In genomic region chr3:196192036-196193001, GRCh38 we compare ENCODE assay signal across 8 cellular contexts. TPM values are rescaled to one million over a fixed set of nuclear protein-coding genes. Genes with fewer than 3 reads are reported as not detected.
DNase-seq lines count a peak whose midpoint lies in the region; ATAC-seq, FAIRE-seq and TF ChIP-seq lines count a peak whose summit lies in the region.

No MANE protein-coding gene starts in this region.

- H3K36me3 Mint-ChIP-seq in CD8-positive, alpha-beta memory T cell, result no peaks in the 10 kb centered on the region

- intact Hi-C loops in pancreas (cut with DNase I), result loop anchor here in 1 of 3 donors (10.0 kb wide), 1 partner anchor 118 kb away; no protein-coding TSS in a partner anchor

- H3K4me3 Mint-ChIP-seq in CD8-positive, alpha-beta memory T cell, result peak overlapping the region in 5 of 7 donors; percentile 58 to 84 (median 73)

- 72 to 76% methylated on average over 24 of the region's 24 CpGs for WGBS in pancreas, 2 donors

- no peak for FAIRE-seq in pancreas (lab: Jason Lieb, UNC)

- H3K9me3 Mint-ChIP-seq in CD8-positive, alpha-beta memory T cell, result no peaks in the 10 kb centered on the region

- DNase-seq in CD8-positive, alpha-beta memory T cell, result peak; percentile 22 to 74 (median 43)
- peak; percentile 79 for DNase-seq in SKM-1 (lab: John Stamatoyannopoulos, UW; ENCODE audit: unreplicated experiment)
- no peak for DNase-seq in choroid plexus epithelial cell (ENCODE audit: low read depth)
- DNase-seq in pancreas, result no peak
- no peak for DNase-seq in AG08395 (ENCODE audit: low spot score)
- no peak for DNase-seq in NCI-H146 treated with DMSO at 0.1 percent for 48 hours (lab: John Stamatoyannopoulos, UW; ENCODE audit: unreplicated experiment)
- DNase-seq in glomerular visceral epithelial cell (ENCODE audit: extremely low spot score), result no peak

- ATAC-seq in GM21723 (IDR thresholded peaks at IDR 0.05; ENCODE audit: unreplicated experiment) (peak; percentile 45), pancreas (peak in 3 of 4 donors; percentile 18 to 57 (median 39))

- POLR2A ChIA-PET in CD8-positive, alpha-beta memory T cell (lab: Charles Lee), result interaction anchor here (0.6 to 4.0 kb wide), 5 partner anchors 9 to 240 kb away, joined by 3 to 18 read pairs (median 5); partner anchors contain the start of gene UBXN7

- no peaks in the 10 kb centered on the region for H3K36me3 ChIP-seq in CD8-positive, alpha-beta memory T cell (ENCODE audit: insufficient read depth, low read length)
- no peaks in the 10 kb centered on the region for H3K36me3 ChIP-seq in pancreas

- H3K27me3 ChIP-seq in CD8-positive, alpha-beta memory T cell (ENCODE audit: insufficient read depth, low read length, poor library complexity, severe bottlenecking), result no peaks in the 10 kb centered on the region
- H3K27me3 ChIP-seq in pancreas, result no peaks in the 10 kb centered on the region

- CTCF ChIA-PET in CD8-positive, alpha-beta memory T cell (lab: Charles Lee), result interaction anchor here (1.0 to 11.8 kb wide), 4 partner anchors 9 to 121 kb away, joined by 3 to 263 read pairs (median 10); no protein-coding TSS in a partner anchor

- TF ChIP-seq CTCF in choroid plexus epithelial cell (conservative IDR thresholded peaks at IDR 0.05; ENCODE audit: low read depth, low read length), result peak; percentile 34
- TF ChIP-seq CTCF in pancreas (IDR thresholded peaks at IDR 0.05), result no peak

- H3K4me3 ChIP-seq in CD8-positive, alpha-beta memory T cell (ENCODE audit: low read length), result peak overlapping the region; percentile 0
- H3K4me3 ChIP-seq in choroid plexus epithelial cell (ENCODE audit: low read depth, low read length), result no peak overlapping the region
- no peak overlapping the region for H3K4me3 ChIP-seq in pancreas

- H3K27me3 Mint-ChIP-seq in CD8-positive, alpha-beta memory T cell, result peaks cover 0 to 2% of the 10 kb centered on the region in 2 donors

- H3K27ac ChIP-seq in CD8-positive, alpha-beta memory T cell (ENCODE audit: low read depth, low read length), result peak overlapping the region; percentile 68
- H3K27ac ChIP-seq in pancreas, result peak overlapping the region in 3 of 4 donors; percentile 52 to 82 (median 74)

- H3K4me1 Mint-ChIP-seq in CD8-positive, alpha-beta memory T cell, result peaks cover 16 to 44% (median 37%) of the 10 kb centered on the region in 3 donors

- no peaks in the 10 kb centered on the region for H3K9me3 ChIP-seq in CD8-positive, alpha-beta memory T cell (ENCODE audit: low read length)
- no peaks in the 10 kb centered on the region for H3K9me3 ChIP-seq in pancreas

- peak overlapping the region; percentile 83 to 98 (median 92) for H3K27ac Mint-ChIP-seq in CD8-positive, alpha-beta memory T cell

- peaks cover 26% of the 10 kb centered on the region for H3K4me1 ChIP-seq in CD8-positive, alpha-beta memory T cell (ENCODE audit: insufficient read depth, low read length)
- H3K4me1 ChIP-seq in pancreas, result peaks cover 0 to 20% (median 12%) of the 10 kb centered on the region in 3 donors

RNA-seq across cellular contexts. Expression of gene ZDHHC19, which starts 18.9 kb away (rescaled TPM):
- not detected for total RNA-seq in CD8-positive, alpha-beta memory T cell
- not detected for polyA plus RNA-seq in CD8-positive, alpha-beta memory T cell
- under 1 TPM in 2 of 6 donors, not detected in 4; 0.17 to 0.21 TPM for total RNA-seq in pancreas
- not detected for polyA plus RNA-seq in pancreas

RNA-seq across cellular contexts. Expression of gene SLC51A, which starts 24.0 kb away (rescaled TPM):
- not detected for total RNA-seq in CD8-positive, alpha-beta memory T cell
- 1.1 TPM for polyA plus RNA-seq in CD8-positive, alpha-beta memory T cell
- total RNA-seq in pancreas, result under 1 TPM in 2 of 6 donors, not detected in 4; 0.19 to 0.37 TPM
- polyA plus RNA-seq in pancreas, result 1 to 10 TPM in 1 of 2 donors, under 1 TPM in 1; 0.23 to 1.2 TPM

Comparison
In these comparisons a context has a peak if more than half of its experiments do, and no peak if none do; other contexts are left out.
1. DNase-seq: peak in CD8-positive, alpha-beta memory T cell (5 of 5) and SKM-1 (single experiment); none in choroid plexus epithelial cell (single experiment), pancreas (0 of 6), AG08395 (single experiment), NCI-H146 treated with DMSO at 0.1 percent for 48 hours (single experiment) and glomerular visceral epithelial cell (single experiment).